Comparison of ENCODE assay signal across 8 cellular contexts in the genomic region with DNA sequence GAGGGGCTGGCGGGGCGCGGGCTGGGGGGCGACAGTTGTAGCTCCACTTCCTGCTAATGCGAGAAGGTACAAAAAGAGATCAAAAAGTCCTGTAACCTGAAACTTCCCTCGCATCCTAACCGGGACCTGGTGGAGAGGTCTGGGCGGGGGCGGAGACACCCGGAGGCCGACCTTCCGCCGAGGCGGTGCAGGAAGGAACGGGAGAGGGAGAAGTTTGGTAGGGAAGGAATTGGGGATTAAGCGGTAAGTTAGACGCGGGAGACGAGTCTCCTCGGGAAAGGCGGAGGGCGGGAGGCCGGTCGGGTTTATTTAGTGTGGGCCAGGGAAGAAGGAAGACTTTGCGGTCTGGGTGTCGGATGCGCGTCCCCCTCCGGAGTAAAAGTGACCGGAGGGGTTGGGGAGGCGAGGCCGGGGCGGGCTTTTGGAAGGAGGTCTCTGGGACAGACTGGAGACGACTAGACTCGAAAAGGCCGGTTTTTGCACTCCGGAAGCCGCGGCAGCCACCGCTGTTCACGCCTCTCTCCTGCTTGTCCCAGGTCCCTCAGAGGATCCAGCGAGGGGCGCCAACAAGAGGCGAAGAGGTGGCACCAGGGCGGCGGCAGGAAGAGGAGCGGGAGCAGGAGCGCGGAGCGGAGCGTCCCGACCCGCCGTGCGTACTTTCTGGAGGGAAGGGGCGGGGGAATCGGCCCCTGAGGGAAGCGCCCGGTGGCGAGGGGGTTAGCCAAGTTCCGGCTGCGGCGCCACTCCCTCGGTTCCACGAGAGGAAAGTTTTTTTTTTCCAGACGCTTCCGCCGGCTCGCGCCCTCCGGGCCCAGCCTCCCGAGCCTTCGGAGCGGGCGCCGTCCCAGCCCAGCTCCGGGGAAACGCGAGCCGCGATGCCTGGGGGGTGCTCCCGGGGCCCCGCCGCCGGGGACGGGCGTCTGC. TPM values are rescaled to one million over a fixed set of nuclear protein-coding genes. Genes with fewer than 3 reads are reported as not detected.
A peak's percentile ranks its signal among the peaks of the same experiment; 100 is the strongest.
DNase-seq lines count a peak whose midpoint lies in the region; ATAC-seq, FAIRE-seq and TF ChIP-seq lines count a peak whose summit lies in the region.

No MANE protein-coding gene starts in this region.

- WGBS in heart left ventricle, 4 donors: 0 to 1% (median 1%) methylated on average over 71 to 87 of the region's 87 CpGs
- WGBS in pancreas, 2 donors: 0% methylated on average over 67 to 87 of the region's 87 CpGs

- no peaks in the 10 kb centered on the region for H3K9me3 ChIP-seq in heart left ventricle
- peaks cover 0 to 3% (median 0%) of the 10 kb centered on the region in 4 donors for H3K9me3 ChIP-seq in pancreas

- H3K27ac Mint-ChIP-seq in activated naive CD8-positive, alpha-beta T cell: no peak overlapping the region

- H3K4me1 ChIP-seq in heart left ventricle (peaks cover 0 to 25% (median 6%) of the 10 kb centered on the region in 12 donors), pancreas (no peaks in the 10 kb centered on the region)

- H3K27me3 Mint-ChIP-seq in activated naive CD8-positive, alpha-beta T cell: peaks cover 36% of the 10 kb centered on the region

- no peak for FAIRE-seq in pancreas (lab: Jason Lieb, UNC)

- peak; percentile 42 for ATAC-seq in GM21723 (IDR thresholded peaks at IDR 0.05; ENCODE audit: unreplicated experiment)
- ATAC-seq in heart left ventricle: peak; percentile 71 to 83 (median 81)
- peak; percentile 81 to 87 (median 83) for ATAC-seq in pancreas

- peaks cover 0 to 63% (median 17%) of the 10 kb centered on the region in 9 donors for H3K27me3 ChIP-seq in heart left ventricle
- H3K27me3 ChIP-seq in pancreas: no peaks in the 10 kb centered on the region

- peak overlapping the region in 11 of 12 donors; percentile 35 to 80 (median 75) for H3K27ac ChIP-seq in heart left ventricle
- peak overlapping the region; percentile 36 to 82 (median 60) for H3K27ac ChIP-seq in pancreas

- peak; percentile 73 for DNase-seq in EL
- DNase-seq in NCI-H146 treated with DMSO at 0.1 percent for 48 hours (lab: John Stamatoyannopoulos, UW; ENCODE audit: unreplicated experiment): peak; percentile 47
- peak; percentile 57 to 72 (median 63) for DNase-seq in heart left ventricle
- peak; percentile 47 to 80 (median 56) for DNase-seq in pancreas
- no peak for DNase-seq in NOMO-1 treated with dmso at 0.1 percent for 144 hours (lab: John Stamatoyannopoulos, UW; ENCODE audit: unreplicated experiment)
- DNase-seq in cerebellar cortex (ENCODE audit: low spot score): no peak

- no peak for TF ChIP-seq POLR2A in heart left ventricle (IDR thresholded peaks at IDR 0.05)

- H3K4me3 Mint-ChIP-seq in activated naive CD8-positive, alpha-beta T cell: peak overlapping the region; percentile 76

- H3K36me3 Mint-ChIP-seq in activated naive CD8-positive, alpha-beta T cell: no peaks in the 10 kb centered on the region

- H3K9me3 Mint-ChIP-seq in activated naive CD8-positive, alpha-beta T cell (ENCODE audit: low read depth): no peaks in the 10 kb centered on the region

- peaks cover 18% of the 10 kb centered on the region for H3K4me1 Mint-ChIP-seq in activated naive CD8-positive, alpha-beta T cell (ENCODE audit: low read depth)

- TF ChIP-seq CTCF in heart left ventricle (IDR thresholded peaks at IDR 0.05) (no peak), pancreas (IDR thresholded peaks at IDR 0.05) (no peak)

- intact Hi-C loops in heart left ventricle (cut with DNase I): loop anchor here in 2 of 10 donors (2.0 to 10.0 kb wide), 3 partner anchors 44 to 830 kb away; a partner anchor contains a TSS
- intact Hi-C loops in pancreas (cut with DNase I): no loop called here

- H3K36me3 ChIP-seq in heart left ventricle (no peaks in the 10 kb centered on the region), pancreas (no peaks in the 10 kb centered on the region)

- H3K4me3 ChIP-seq in heart left ventricle (peak overlapping the region; percentile 35 to 76 (median 64)), pancreas (peak overlapping the region; percentile 59 to 80 (median 70))

RNA-seq across cellular contexts. Expression of a gene that starts 0.7 kb away (rescaled TPM):
- total RNA-seq in heart left ventricle (1 to 10 TPM; 1.4 to 10.0 (median 2.8) TPM), pancreas (10 to 100 TPM in 1 of 6 donors, 1 to 10 TPM in 5; 2.8 to 13.6 (median 3.7) TPM)
- polyA plus RNA-seq in heart left ventricle (1 to 10 TPM; 1.0 to 2.6 TPM), pancreas (1 to 10 TPM; 6.5 to 6.7 TPM)

Comparison
In these comparisons a context has a peak if more than half of its experiments do, and no peak if none do; other contexts are left out.
1. DNase-seq: peak in EL (single experiment), NCI-H146 treated with DMSO at 0.1 percent for 48 hours (single experiment), heart left ventricle (5 of 5) and pancreas (6 of 6); none in NOMO-1 treated with dmso at 0.1 percent for 144 hours (single experiment) and cerebellar cortex (single experiment).
2. Peak in every context shown above with its lines, with median percentiles within 50 percentile points of each other: ATAC-seq.